Comparison of ENCODE assay signal across 1 cellular context in the genomic region with DNA sequence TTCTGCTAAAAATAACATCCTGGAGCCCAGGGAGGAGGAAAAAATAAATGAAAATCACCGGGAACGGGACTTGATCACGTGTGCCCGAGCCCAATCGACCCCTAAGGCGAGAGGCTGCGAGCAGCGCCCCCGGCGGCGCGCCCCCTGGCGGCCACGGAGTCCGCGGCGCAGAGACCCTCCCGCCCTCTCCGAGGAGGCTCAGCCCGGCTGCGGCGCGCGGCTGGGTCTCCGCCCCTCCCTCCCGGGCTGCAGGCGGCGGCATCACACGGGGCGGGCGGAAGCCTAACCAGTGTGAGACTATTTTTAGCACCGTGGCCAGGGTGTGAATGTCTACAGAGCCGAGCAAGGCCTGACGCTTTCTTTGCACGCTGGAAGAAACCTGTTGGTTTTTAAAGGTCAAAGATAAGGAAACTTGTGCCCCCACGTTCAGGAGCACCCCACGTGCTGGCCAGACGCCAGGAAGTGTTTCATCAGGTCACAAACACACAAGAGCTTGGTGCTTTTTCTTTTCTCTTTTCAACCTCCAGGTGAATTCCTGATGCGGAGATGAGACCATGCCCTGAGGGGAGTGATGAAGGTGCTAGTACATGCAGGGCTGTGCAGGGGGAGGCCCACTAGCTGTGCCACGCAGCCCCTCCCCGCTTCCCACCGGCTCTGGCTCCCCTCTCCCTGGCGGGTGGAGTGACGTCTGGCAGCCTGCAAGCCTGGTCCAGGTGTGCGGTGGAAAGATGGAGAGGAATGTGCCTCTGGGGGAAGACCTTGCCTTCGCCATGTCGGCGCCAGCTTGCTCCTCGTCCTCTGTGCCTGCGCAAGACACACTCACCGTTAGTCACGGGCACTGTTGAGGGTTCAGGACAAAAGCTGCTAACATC.
TF ChIP-seq lines count a peak whose summit lies in the region.

No MANE protein-coding gene starts in this region.

TF ChIP-seq in HepG2, 621 proteins besides CTCF, POLR2A, EP300 and RAD21 (continued from another document and continues in another):
- TF ChIP-seq PRPF4 (IDR thresholded peaks at IDR 0.05; ENCODE audit: low read depth, low read length, poor library complexity, severe bottlenecking) = no peak
- TF ChIP-seq DNMT1 (CRISPR knock-in tag; IDR thresholded peaks at IDR 0.05) = peak; percentile 79; the same call in 1 of the 2 replicates
- TF ChIP-seq REPIN1 (CRISPR knock-in tag; IDR thresholded peaks at IDR 0.05; ENCODE audit: borderline replicate concordance, low read depth) = peak; percentile 58; the same call in 1 of the 2 replicates
- no peak for TF ChIP-seq CBFB (CRISPR knock-in tag; IDR thresholded peaks at IDR 0.05)
- TF ChIP-seq SRF (IDR thresholded peaks at IDR 0.05; ENCODE audit: low read depth, low read length) = no peak
- TF ChIP-seq SETDB1 (CRISPR knock-in tag; IDR thresholded peaks at IDR 0.05; ENCODE audit: borderline replicate concordance) = no peak
- TF ChIP-seq FOXM1 (CRISPR knock-in tag; IDR thresholded peaks at IDR 0.05) = no peak
- TF ChIP-seq AKAP8 (CRISPR knock-in tag; IDR thresholded peaks at IDR 0.05) = peak; percentile 61
- 0 out of 2 replicates have a peak, but pooled peaks have one; percentile 55 for TF ChIP-seq ISL2 (CRISPR knock-in tag; IDR thresholded peaks at IDR 0.05)
- no peak for TF ChIP-seq NPAS2 (CRISPR knock-in tag; IDR thresholded peaks at IDR 0.05; ENCODE audit: borderline replicate concordance)
- TF ChIP-seq, protein P1, sequence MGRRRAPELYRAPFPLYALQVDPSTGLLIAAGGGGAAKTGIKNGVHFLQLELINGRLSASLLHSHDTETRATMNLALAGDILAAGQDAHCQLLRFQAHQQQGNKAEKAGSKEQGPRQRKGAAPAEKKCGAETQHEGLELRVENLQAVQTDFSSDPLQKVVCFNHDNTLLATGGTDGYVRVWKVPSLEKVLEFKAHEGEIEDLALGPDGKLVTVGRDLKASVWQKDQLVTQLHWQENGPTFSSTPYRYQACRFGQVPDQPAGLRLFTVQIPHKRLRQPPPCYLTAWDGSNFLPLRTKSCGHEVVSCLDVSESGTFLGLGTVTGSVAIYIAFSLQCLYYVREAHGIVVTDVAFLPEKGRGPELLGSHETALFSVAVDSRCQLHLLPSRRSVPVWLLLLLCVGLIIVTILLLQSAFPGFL (CRISPR knock-in tag; IDR thresholded peaks at IDR 0.05) = no peak
- TF ChIP-seq ZNF569 (CRISPR knock-in tag; IDR thresholded peaks at IDR 0.05; ENCODE audit: borderline replicate concordance) = no peak
- TF ChIP-seq EZH2 (conservative IDR thresholded peaks at IDR 0.05; ENCODE audit: low read depth, low read length) = no peak
- TF ChIP-seq ZNF572 (CRISPR knock-in tag; IDR thresholded peaks at IDR 0.05) = no peak
- no peak for TF ChIP-seq SMAD9 (CRISPR knock-in tag; IDR thresholded peaks at IDR 0.05)
- 0 out of 2 replicates have a peak, but pooled peaks have one; percentile 35 for TF ChIP-seq NCOA2 (CRISPR knock-in tag; IDR thresholded peaks at IDR 0.05)
- no peak for TF ChIP-seq ZNF557 (CRISPR knock-in tag; IDR thresholded peaks at IDR 0.05)
- TF ChIP-seq, protein P2, sequence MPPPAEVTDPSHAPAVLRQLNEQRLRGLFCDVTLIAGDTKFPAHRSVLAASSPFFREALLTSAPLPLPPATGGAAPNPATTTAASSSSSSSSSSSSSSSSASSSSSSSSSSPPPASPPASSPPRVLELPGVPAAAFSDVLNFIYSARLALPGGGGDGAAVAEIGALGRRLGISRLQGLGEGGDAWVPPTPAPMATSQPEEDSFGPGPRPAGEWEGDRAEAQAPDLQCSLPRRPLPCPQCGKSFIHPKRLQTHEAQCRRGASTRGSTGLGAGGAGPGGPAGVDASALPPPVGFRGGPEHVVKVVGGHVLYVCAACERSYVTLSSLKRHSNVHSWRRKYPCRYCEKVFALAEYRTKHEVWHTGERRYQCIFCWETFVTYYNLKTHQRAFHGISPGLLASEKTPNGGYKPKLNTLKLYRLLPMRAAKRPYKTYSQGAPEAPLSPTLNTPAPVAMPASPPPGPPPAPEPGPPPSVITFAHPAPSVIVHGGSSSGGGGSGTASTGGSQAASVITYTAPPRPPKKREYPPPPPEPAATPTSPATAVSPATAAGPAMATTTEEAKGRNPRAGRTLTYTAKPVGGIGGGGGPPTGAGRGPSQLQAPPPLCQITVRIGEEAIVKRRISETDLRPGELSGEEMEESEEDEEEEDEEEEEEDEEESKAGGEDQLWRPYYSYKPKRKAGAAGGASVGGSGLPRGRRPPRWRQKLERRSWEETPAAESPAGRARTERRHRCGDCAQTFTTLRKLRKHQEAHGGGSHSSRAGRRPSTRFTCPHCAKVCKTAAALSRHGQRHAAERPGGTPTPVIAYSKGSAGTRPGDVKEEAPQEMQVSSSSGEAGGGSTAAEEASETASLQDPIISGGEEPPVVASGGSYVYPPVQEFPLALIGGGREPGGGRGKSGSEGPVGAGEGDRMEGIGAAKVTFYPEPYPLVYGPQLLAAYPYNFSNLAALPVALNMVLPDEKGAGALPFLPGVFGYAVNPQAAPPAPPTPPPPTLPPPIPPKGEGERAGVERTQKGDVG (CRISPR knock-in tag; IDR thresholded peaks at IDR 0.05; ENCODE audit: borderline replicate concordance) = 0 out of 2 replicates have a peak, but pooled peaks have one; percentile 28
- TF ChIP-seq ZFP36L1 (CRISPR knock-in tag; IDR thresholded peaks at IDR 0.05) = no peak
- no peak for TF ChIP-seq ZNF124 (CRISPR knock-in tag; IDR thresholded peaks at IDR 0.05)
- TF ChIP-seq PCBP2 (optimal IDR thresholded peaks at IDR 0.05; ENCODE audit: low read depth, low read length, poor library complexity, severe bottlenecking) = no peak
- no peak for TF ChIP-seq RBM22 (optimal IDR thresholded peaks at IDR 0.05; ENCODE audit: low read length)
- no peak for TF ChIP-seq ZNF354B (CRISPR knock-in tag; IDR thresholded peaks at IDR 0.05)
- peak; percentile 35; the same call in 1 of the 2 replicates for TF ChIP-seq ZBTB38 (CRISPR knock-in tag; IDR thresholded peaks at IDR 0.05)
- TF ChIP-seq TBP (CRISPR knock-in tag; IDR thresholded peaks at IDR 0.05) = no peak
- 0 out of 2 replicates have a peak, but pooled peaks have one; percentile 58 for TF ChIP-seq ZBTB20 (CRISPR knock-in tag; IDR thresholded peaks at IDR 0.05; ENCODE audit: borderline replicate concordance, low read depth)
- TF ChIP-seq ZNF276 (CRISPR knock-in tag; IDR thresholded peaks at IDR 0.05; ENCODE audit: low read depth) = peak; percentile 22; the same call in 1 of the 2 replicates
- TF ChIP-seq ZNF670 (CRISPR knock-in tag; IDR thresholded peaks at IDR 0.05; ENCODE audit: borderline replicate concordance) = no peak
- TF ChIP-seq ZFP62 (CRISPR knock-in tag; IDR thresholded peaks at IDR 0.05) = no peak
- peak; percentile 57; the same call in 1 of the 2 replicates for TF ChIP-seq ZNF331 (CRISPR knock-in tag; IDR thresholded peaks at IDR 0.05)
- peak; percentile 66 for TF ChIP-seq RNF2 (conservative IDR thresholded peaks at IDR 0.05; ENCODE audit: low read depth)
- no peak; a peak in 1 of 4 replicates for TF ChIP-seq NR2F1 (CRISPR knock-in tag; IDR thresholded peaks at IDR 0.05)
- no peak for TF ChIP-seq ARNT (IDR thresholded peaks at IDR 0.05)
- no peak for TF ChIP-seq JDP2 (CRISPR knock-in tag; IDR thresholded peaks at IDR 0.05; ENCODE audit: borderline replicate concordance)
- TF ChIP-seq ZNF530 (CRISPR knock-in tag; IDR thresholded peaks at IDR 0.05; ENCODE audit: low read depth) = no peak
- TF ChIP-seq AGO1 (IDR thresholded peaks at IDR 0.05; ENCODE audit: low read depth, low read length, poor library complexity, severe bottlenecking) = peak; percentile 53
- no peak for TF ChIP-seq MTA3 (CRISPR knock-in tag; IDR thresholded peaks at IDR 0.05)
- TF ChIP-seq MTF2 (CRISPR knock-in tag; IDR thresholded peaks at IDR 0.05; ENCODE audit: borderline replicate concordance) = no peak
- no peak for TF ChIP-seq SIX1 (CRISPR knock-in tag; IDR thresholded peaks at IDR 0.05; ENCODE audit: borderline replicate concordance)
- TF ChIP-seq ZNF607 (CRISPR knock-in tag; IDR thresholded peaks at IDR 0.05; ENCODE audit: borderline replicate concordance) = peak; percentile 62; the same call in 1 of the 2 replicates
- TF ChIP-seq, protein P3, sequence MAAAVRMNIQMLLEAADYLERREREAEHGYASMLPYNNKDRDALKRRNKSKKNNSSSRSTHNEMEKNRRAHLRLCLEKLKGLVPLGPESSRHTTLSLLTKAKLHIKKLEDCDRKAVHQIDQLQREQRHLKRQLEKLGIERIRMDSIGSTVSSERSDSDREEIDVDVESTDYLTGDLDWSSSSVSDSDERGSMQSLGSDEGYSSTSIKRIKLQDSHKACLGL (CRISPR knock-in tag; IDR thresholded peaks at IDR 0.05) = no peak
- no peak for TF ChIP-seq PAF1 (CRISPR knock-in tag; IDR thresholded peaks at IDR 0.05)
- TF ChIP-seq CENPT (CRISPR knock-in tag; IDR thresholded peaks at IDR 0.05; ENCODE audit: low read depth) = no peak
- TF ChIP-seq CBX2 (IDR thresholded peaks at IDR 0.05; ENCODE audit: low read depth, low read length) = no peak
- 0 out of 2 replicates have a peak, but pooled peaks have one; percentile 16 for TF ChIP-seq CBX2 (CRISPR knock-in tag; IDR thresholded peaks at IDR 0.05; ENCODE audit: low read depth)
- TF ChIP-seq HMGA1 (CRISPR knock-in tag; conservative IDR thresholded peaks at IDR 0.05) = no peak
- TF ChIP-seq EEA1 (CRISPR knock-in tag; IDR thresholded peaks at IDR 0.05; ENCODE audit: borderline replicate concordance) = 0 out of 2 replicates have a peak, but pooled peaks have one; percentile 29
- no peak for TF ChIP-seq SNRNP70 (IDR thresholded peaks at IDR 0.05; ENCODE audit: low read depth, low read length)
- peak; percentile 59; the same call in 1 of the 2 replicates for TF ChIP-seq HIVEP1 (CRISPR knock-in tag; IDR thresholded peaks at IDR 0.05)
- no peak for TF ChIP-seq ZNF75D (CRISPR knock-in tag; IDR thresholded peaks at IDR 0.05; ENCODE audit: borderline replicate concordance)
- no peak for TF ChIP-seq MAF1 (CRISPR knock-in tag; IDR thresholded peaks at IDR 0.05; ENCODE audit: borderline replicate concordance)
- TF ChIP-seq ZMYM3 (CRISPR knock-in tag; IDR thresholded peaks at IDR 0.05) = peak; percentile 6; the same call in 1 of the 2 replicates
- TF ChIP-seq, protein P4, sequence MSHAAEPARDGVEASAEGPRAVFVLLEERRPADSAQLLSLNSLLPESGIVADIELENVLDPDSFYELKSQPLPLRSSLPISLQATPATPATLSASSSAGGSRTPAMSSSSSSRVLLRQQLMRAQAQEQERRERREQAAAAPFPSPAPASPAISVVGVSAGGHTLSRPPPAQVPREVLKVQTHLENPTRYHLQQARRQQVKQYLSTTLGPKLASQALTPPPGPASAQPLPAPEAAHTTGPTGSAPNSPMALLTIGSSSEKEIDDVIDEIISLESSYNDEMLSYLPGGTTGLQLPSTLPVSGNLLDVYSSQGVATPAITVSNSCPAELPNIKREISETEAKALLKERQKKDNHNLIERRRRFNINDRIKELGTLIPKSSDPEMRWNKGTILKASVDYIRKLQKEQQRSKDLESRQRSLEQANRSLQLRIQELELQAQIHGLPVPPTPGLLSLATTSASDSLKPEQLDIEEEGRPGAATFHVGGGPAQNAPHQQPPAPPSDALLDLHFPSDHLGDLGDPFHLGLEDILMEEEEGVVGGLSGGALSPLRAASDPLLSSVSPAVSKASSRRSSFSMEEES (CRISPR knock-in tag; IDR thresholded peaks at IDR 0.05) = no peak
- TF ChIP-seq GTF2F1 (IDR thresholded peaks at IDR 0.05; ENCODE audit: low read length) = no peak
- peak; percentile 78 for TF ChIP-seq YY1 (IDR thresholded peaks at IDR 0.05; ENCODE audit: insufficient read depth, insufficient replicate concordance, low read depth, low read length)
- peak; percentile 13; the same call in 1 of the 2 replicates for TF ChIP-seq MTA1 (CRISPR knock-in tag; IDR thresholded peaks at IDR 0.05; ENCODE audit: borderline replicate concordance)
- TF ChIP-seq ZSCAN29 (CRISPR knock-in tag; conservative IDR thresholded peaks at IDR 0.05) = no peak
- TF ChIP-seq NFKBIZ (CRISPR knock-in tag; IDR thresholded peaks at IDR 0.05) = no peak
- no peak for TF ChIP-seq POLR2AphosphoS2 (IDR thresholded peaks at IDR 0.05; ENCODE audit: low read depth, low read length)
- no peak for TF ChIP-seq DNMT3B (CRISPR knock-in tag; conservative IDR thresholded peaks at IDR 0.05)
- TF ChIP-seq, protein P5, sequence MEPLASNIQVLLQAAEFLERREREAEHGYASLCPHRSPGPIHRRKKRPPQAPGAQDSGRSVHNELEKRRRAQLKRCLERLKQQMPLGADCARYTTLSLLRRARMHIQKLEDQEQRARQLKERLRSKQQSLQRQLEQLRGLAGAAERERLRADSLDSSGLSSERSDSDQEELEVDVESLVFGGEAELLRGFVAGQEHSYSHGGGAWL (CRISPR knock-in tag; IDR thresholded peaks at IDR 0.05) = peak; percentile 60
- TF ChIP-seq ZMYM4 (CRISPR knock-in tag; IDR thresholded peaks at IDR 0.05) = peak; percentile 62; the same call in 1 of the 2 replicates
- TF ChIP-seq, protein P6, sequence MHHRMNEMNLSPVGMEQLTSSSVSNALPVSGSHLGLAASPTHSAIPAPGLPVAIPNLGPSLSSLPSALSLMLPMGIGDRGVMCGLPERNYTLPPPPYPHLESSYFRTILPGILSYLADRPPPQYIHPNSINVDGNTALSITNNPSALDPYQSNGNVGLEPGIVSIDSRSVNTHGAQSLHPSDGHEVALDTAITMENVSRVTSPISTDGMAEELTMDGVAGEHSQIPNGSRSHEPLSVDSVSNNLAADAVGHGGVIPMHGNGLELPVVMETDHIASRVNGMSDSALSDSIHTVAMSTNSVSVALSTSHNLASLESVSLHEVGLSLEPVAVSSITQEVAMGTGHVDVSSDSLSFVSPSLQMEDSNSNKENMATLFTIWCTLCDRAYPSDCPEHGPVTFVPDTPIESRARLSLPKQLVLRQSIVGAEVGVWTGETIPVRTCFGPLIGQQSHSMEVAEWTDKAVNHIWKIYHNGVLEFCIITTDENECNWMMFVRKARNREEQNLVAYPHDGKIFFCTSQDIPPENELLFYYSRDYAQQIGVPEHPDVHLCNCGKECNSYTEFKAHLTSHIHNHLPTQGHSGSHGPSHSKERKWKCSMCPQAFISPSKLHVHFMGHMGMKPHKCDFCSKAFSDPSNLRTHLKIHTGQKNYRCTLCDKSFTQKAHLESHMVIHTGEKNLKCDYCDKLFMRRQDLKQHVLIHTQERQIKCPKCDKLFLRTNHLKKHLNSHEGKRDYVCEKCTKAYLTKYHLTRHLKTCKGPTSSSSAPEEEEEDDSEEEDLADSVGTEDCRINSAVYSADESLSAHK (CRISPR knock-in tag; IDR thresholded peaks at IDR 0.05; ENCODE audit: borderline replicate concordance) = no peak
- TF ChIP-seq U2AF1 (optimal IDR thresholded peaks at IDR 0.05; ENCODE audit: low read depth, low read length) = peak; percentile 42
- no peak for TF ChIP-seq POLR2AphosphoS5 (IDR thresholded peaks at IDR 0.05; ENCODE audit: low read depth, low read length)
- no peak for TF ChIP-seq ZNF616 (CRISPR knock-in tag; IDR thresholded peaks at IDR 0.05; ENCODE audit: low read depth)
